ENCODE assay signal across 1 cellular context in the genomic region with DNA sequence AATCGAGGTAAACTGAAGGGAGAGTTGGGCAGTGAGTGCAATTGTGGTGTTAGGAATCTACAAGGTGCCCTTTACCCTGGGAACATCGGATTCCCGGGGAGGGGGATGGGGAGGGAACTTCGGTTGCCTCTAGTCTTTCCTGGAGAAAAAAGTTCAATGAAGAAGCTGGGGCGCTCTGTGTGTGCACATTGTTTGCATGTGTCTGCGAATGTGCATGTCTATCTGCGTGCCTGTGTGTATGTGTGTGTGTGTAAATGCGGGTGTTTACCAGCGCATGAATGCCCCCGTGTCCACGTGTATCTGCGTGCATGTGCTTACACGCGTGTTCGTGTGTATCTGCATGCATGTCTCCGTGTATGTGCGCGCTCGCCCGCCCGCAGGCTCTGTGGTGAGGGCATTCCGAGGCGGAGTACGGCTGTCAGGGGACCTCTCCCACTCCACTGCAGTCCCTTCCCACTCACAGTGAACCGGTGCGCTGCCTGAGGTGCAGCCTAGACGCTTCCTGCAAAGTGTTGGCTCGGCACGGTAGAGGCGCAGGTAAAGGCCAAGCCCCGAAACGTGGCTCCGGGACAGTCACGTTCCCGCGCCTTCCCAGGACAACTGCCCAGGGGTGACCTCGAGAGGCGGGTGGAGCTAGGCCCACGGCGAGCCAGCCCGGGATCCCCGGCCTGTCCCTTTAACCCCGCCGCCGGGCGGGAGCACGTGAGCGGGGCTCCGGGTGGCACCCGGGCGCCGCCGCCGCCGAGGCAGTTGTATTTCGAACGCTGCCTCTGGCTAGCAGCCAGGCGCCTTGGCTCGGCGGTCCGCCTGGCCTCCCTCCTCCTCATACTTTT.
TF ChIP-seq lines count a peak whose summit lies in the region.

No MANE protein-coding gene starts in this region.

TF ChIP-seq in HepG2, 621 proteins besides CTCF, POLR2A, EP300 and RAD21 (continued from another document and continues in another):
- TF ChIP-seq, protein P1, sequence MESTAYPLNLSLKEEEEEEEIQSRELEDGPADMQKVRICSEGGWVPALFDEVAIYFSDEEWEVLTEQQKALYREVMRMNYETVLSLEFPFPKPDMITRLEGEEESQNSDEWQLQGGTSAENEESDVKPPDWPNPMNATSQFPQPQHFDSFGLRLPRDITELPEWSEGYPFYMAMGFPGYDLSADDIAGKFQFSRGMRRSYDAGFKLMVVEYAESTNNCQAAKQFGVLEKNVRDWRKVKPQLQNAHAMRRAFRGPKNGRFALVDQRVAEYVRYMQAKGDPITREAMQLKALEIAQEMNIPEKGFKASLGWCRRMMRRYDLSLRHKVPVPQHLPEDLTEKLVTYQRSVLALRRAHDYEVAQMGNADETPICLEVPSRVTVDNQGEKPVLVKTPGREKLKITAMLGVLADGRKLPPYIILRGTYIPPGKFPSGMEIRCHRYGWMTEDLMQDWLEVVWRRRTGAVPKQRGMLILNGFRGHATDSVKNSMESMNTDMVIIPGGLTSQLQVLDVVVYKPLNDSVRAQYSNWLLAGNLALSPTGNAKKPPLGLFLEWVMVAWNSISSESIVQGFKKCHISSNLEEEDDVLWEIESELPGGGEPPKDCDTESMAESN (CRISPR knock-in tag; conservative IDR thresholded peaks at IDR 0.05): peak; percentile 34
- TF ChIP-seq ZKSCAN1 (IDR thresholded peaks at IDR 0.05; ENCODE audit: low read length): no peak
- peak; percentile 90 for TF ChIP-seq ZNF292 (CRISPR knock-in tag; IDR thresholded peaks at IDR 0.05; ENCODE audit: borderline replicate concordance, low read depth)
- peak; percentile 81; the same call in 1 of the 2 replicates for TF ChIP-seq E2F2 (CRISPR knock-in tag; IDR thresholded peaks at IDR 0.05; ENCODE audit: borderline replicate concordance)
- no peak for TF ChIP-seq ZNF563 (CRISPR knock-in tag; IDR thresholded peaks at IDR 0.05)
- TF ChIP-seq, protein P2, sequence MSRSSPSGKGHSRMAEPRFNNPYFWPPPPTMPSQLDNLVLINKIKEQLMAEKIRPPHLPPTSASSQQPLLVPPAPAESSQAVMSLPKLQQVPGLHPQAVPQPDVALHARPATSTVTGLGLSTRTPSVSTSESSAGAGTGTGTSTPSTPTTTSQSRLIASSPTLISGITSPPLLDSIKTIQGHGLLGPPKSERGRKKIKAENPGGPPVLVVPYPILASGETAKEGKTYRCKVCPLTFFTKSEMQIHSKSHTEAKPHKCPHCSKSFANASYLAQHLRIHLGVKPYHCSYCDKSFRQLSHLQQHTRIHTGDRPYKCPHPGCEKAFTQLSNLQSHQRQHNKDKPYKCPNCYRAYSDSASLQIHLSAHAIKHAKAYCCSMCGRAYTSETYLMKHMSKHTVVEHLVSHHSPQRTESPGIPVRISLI (CRISPR knock-in tag; IDR thresholded peaks at IDR 0.05; ENCODE audit: borderline replicate concordance): peak; percentile 61
- TF ChIP-seq HNF4G (IDR thresholded peaks at IDR 0.05; ENCODE audit: borderline replicate concordance, low read depth, low read length): peak; percentile 45; the same call in 1 of the 2 replicates
- no peak; the same call in none of the 2 replicates for TF ChIP-seq HNF4G (CRISPR knock-in tag; IDR thresholded peaks at IDR 0.05; ENCODE audit: borderline replicate concordance, low read depth)
- TF ChIP-seq DMAP1 (CRISPR knock-in tag; IDR thresholded peaks at IDR 0.05): peak; percentile 86
- TF ChIP-seq ZMAT3 (CRISPR knock-in tag; conservative IDR thresholded peaks at IDR 0.05): no peak
- peak; percentile 40 for TF ChIP-seq ZNF788 (CRISPR knock-in tag; IDR thresholded peaks at IDR 0.05; ENCODE audit: borderline replicate concordance)
- no peak for TF ChIP-seq POLR2AphosphoS2 (IDR thresholded peaks at IDR 0.05; ENCODE audit: low read depth, low read length)
- TF ChIP-seq MIER2 (CRISPR knock-in tag; IDR thresholded peaks at IDR 0.05): no peak
- no peak for TF ChIP-seq ZNF597 (CRISPR knock-in tag; IDR thresholded peaks at IDR 0.05)
- TF ChIP-seq THAP11 (CRISPR knock-in tag; IDR thresholded peaks at IDR 0.05): no peak
- no peak for TF ChIP-seq ZNF816 (CRISPR knock-in tag; IDR thresholded peaks at IDR 0.05; ENCODE audit: borderline replicate concordance)
- no peak; the same call in 1 of the 2 replicates for TF ChIP-seq PCBP1 (IDR thresholded peaks at IDR 0.05; ENCODE audit: borderline replicate concordance, low read depth, low read length)
- TF ChIP-seq, protein P3, sequence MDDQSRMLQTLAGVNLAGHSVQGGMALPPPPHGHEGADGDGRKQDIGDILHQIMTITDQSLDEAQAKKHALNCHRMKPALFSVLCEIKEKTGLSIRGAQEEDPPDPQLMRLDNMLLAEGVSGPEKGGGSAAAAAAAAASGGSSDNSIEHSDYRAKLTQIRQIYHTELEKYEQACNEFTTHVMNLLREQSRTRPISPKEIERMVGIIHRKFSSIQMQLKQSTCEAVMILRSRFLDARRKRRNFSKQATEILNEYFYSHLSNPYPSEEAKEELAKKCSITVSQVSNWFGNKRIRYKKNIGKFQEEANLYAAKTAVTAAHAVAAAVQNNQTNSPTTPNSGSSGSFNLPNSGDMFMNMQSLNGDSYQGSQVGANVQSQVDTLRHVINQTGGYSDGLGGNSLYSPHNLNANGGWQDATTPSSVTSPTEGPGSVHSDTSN (CRISPR knock-in tag; IDR thresholded peaks at IDR 0.05; ENCODE audit: borderline replicate concordance): no peak
- TF ChIP-seq ZNF775 (CRISPR knock-in tag; IDR thresholded peaks at IDR 0.05; ENCODE audit: borderline replicate concordance): no peak; the same call in 1 of the 2 replicates
- TF ChIP-seq ZIK1 (CRISPR knock-in tag; IDR thresholded peaks at IDR 0.05; ENCODE audit: borderline replicate concordance, low read depth): peak; percentile 63; the same call in 1 of the 2 replicates
- TF ChIP-seq TBL1XR1 (IDR thresholded peaks at IDR 0.05; ENCODE audit: borderline replicate concordance, low read length, partially characterized antibody): no peak
- peak; percentile 60; the same call in 1 of the 2 replicates for TF ChIP-seq ZNF782 (CRISPR knock-in tag; IDR thresholded peaks at IDR 0.05; ENCODE audit: borderline replicate concordance)
- TF ChIP-seq TP53 (CRISPR knock-in tag; conservative IDR thresholded peaks at IDR 0.05): 0 out of 2 replicates have a peak, but pooled peaks have one; percentile 66
- TF ChIP-seq DBP (CRISPR knock-in tag; IDR thresholded peaks at IDR 0.05; ENCODE audit: not compliant biosample characterization): no peak
- TF ChIP-seq, protein P4, sequence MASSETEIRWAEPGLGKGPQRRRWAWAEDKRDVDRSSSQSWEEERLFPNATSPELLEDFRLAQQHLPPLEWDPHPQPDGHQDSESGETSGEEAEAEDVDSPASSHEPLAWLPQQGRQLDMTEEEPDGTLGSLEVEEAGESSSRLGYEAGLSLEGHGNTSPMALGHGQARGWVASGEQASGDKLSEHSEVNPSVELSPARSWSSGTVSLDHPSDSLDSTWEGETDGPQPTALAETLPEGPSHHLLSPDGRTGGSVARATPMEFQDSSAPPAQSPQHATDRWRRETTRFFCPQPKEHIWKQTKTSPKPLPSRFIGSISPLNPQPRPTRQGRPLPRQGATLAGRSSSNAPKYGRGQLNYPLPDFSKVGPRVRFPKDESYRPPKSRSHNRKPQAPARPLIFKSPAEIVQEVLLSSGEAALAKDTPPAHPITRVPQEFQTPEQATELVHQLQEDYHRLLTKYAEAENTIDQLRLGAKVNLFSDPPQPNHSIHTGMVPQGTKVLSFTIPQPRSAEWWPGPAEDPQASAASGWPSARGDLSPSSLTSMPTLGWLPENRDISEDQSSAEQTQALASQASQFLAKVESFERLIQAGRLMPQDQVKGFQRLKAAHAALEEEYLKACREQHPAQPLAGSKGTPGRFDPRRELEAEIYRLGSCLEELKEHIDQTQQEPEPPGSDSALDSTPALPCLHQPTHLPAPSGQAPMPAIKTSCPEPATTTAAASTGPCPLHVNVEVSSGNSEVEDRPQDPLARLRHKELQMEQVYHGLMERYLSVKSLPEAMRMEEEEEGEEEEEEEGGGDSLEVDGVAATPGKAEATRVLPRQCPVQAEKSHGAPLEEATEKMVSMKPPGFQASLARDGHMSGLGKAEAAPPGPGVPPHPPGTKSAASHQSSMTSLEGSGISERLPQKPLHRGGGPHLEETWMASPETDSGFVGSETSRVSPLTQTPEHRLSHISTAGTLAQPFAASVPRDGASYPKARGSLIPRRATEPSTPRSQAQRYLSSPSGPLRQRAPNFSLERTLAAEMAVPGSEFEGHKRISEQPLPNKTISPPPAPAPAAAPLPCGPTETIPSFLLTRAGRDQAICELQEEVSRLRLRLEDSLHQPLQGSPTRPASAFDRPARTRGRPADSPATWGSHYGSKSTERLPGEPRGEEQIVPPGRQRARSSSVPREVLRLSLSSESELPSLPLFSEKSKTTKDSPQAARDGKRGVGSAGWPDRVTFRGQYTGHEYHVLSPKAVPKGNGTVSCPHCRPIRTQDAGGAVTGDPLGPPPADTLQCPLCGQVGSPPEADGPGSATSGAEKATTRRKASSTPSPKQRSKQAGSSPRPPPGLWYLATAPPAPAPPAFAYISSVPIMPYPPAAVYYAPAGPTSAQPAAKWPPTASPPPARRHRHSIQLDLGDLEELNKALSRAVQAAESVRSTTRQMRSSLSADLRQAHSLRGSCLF (CRISPR knock-in tag; IDR thresholded peaks at IDR 0.05; ENCODE audit: borderline replicate concordance): 0 out of 2 replicates have a peak, but pooled peaks have one; percentile 20
- no peak for TF ChIP-seq ZNF567 (CRISPR knock-in tag; IDR thresholded peaks at IDR 0.05; ENCODE audit: borderline replicate concordance)
- no peak for TF ChIP-seq SNRNP70 (IDR thresholded peaks at IDR 0.05; ENCODE audit: low read depth, low read length)
- TF ChIP-seq MLXIP (CRISPR knock-in tag; IDR thresholded peaks at IDR 0.05; ENCODE audit: borderline replicate concordance): peak; percentile 46; the same call in 1 of the 2 replicates
- TF ChIP-seq, protein P5, sequence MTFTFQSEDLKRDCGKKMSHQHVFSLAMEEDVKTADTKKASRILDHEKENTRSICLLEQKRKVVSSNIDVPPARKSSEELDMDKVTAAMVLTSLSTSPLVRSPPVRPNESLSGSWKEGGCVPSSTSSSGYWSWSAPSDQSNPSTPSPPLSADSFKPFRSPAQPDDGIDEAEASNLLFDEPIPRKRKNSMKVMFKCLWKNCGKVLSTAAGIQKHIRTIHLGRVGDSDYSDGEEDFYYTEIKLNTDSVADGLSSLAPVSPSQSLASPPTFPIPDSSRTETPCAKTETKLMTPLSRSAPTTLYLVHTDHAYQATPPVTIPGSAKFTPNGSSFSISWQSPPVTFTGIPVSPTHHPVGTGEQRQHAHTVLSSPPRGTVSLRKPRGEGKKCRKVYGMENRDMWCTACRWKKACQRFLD (CRISPR knock-in tag; IDR thresholded peaks at IDR 0.05; ENCODE audit: borderline replicate concordance): 0 out of 2 replicates have a peak, but pooled peaks have one; percentile 15
- no peak for TF ChIP-seq ZNF577 (CRISPR knock-in tag; IDR thresholded peaks at IDR 0.05; ENCODE audit: borderline replicate concordance, low read depth)
- no peak for TF ChIP-seq ZNF678 (CRISPR knock-in tag; IDR thresholded peaks at IDR 0.05)
